1 cellular context compared by ENCODE assay signal in the genomic region with DNA sequence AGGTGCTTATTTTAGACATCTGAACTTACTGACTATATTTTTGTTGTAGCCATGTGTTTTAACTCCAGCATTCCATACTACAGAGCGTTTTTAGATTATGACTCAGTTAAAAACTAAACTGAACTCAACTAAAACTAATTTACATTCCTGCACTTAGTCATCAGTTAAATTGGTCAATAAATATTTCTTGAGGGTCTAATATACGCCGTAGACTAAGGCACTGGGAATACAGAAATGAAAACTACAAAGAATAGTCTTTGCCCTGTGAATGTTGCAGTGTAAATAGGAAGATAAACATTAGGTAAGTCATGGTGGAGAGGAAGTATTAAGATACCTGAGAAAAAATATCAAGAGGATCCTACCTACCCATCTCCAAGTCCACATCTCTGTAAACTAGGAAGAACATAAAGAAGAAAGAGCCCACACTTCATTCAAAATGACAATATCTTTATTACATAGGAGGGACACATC.
TF ChIP-seq lines count a peak whose summit lies in the region.

No MANE protein-coding gene starts in this region.

TF ChIP-seq in HepG2, 621 proteins besides CTCF, POLR2A, EP300 and RAD21 (continued from another document and continues in another):
- TF ChIP-seq, protein P1, sequence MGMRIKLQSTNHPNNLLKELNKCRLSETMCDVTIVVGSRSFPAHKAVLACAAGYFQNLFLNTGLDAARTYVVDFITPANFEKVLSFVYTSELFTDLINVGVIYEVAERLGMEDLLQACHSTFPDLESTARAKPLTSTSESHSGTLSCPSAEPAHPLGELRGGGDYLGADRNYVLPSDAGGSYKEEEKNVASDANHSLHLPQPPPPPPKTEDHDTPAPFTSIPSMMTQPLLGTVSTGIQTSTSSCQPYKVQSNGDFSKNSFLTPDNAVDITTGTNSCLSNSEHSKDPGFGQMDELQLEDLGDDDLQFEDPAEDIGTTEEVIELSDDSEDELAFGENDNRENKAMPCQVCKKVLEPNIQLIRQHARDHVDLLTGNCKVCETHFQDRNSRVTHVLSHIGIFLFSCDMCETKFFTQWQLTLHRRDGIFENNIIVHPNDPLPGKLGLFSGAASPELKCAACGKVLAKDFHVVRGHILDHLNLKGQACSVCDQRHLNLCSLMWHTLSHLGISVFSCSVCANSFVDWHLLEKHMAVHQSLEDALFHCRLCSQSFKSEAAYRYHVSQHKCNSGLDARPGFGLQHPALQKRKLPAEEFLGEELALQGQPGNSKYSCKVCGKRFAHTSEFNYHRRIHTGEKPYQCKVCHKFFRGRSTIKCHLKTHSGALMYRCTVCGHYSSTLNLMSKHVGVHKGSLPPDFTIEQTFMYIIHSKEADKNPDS (CRISPR knock-in tag; IDR thresholded peaks at IDR 0.05): peak; percentile 54; the same call in 1 of the 2 replicates
- 0 out of 2 replicates have a peak, but pooled peaks have one; percentile 45 for TF ChIP-seq ZBTB3 (CRISPR knock-in tag; IDR thresholded peaks at IDR 0.05; ENCODE audit: borderline replicate concordance, low read depth)
- TF ChIP-seq, protein P2, sequence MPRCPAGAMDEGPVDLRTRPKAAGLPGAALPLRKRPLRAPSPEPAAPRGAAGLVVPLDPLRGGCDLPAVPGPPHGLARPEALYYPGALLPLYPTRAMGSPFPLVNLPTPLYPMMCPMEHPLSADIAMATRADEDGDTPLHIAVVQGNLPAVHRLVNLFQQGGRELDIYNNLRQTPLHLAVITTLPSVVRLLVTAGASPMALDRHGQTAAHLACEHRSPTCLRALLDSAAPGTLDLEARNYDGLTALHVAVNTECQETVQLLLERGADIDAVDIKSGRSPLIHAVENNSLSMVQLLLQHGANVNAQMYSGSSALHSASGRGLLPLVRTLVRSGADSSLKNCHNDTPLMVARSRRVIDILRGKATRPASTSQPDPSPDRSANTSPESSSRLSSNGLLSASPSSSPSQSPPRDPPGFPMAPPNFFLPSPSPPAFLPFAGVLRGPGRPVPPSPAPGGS (CRISPR knock-in tag; IDR thresholded peaks at IDR 0.05): no peak
- peak; percentile 85 for TF ChIP-seq SAP130 (CRISPR knock-in tag; IDR thresholded peaks at IDR 0.05; ENCODE audit: low read depth)
- TF ChIP-seq, protein P3, sequence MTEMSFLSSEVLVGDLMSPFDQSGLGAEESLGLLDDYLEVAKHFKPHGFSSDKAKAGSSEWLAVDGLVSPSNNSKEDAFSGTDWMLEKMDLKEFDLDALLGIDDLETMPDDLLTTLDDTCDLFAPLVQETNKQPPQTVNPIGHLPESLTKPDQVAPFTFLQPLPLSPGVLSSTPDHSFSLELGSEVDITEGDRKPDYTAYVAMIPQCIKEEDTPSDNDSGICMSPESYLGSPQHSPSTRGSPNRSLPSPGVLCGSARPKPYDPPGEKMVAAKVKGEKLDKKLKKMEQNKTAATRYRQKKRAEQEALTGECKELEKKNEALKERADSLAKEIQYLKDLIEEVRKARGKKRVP (CRISPR knock-in tag; IDR thresholded peaks at IDR 0.05): peak in 1 of 2 experiments; percentile 79; a peak in 2 of 4 replicates
- TF ChIP-seq FOXK1 (CRISPR knock-in tag; IDR thresholded peaks at IDR 0.05; ENCODE audit: borderline replicate concordance, low read depth): peak; percentile 76
- no peak for TF ChIP-seq ZNF773 (CRISPR knock-in tag; IDR thresholded peaks at IDR 0.05; ENCODE audit: borderline replicate concordance)
- TF ChIP-seq ZNF124 (CRISPR knock-in tag; IDR thresholded peaks at IDR 0.05): peak; percentile 33; the same call in 1 of the 2 replicates
- TF ChIP-seq ZNF782 (CRISPR knock-in tag; IDR thresholded peaks at IDR 0.05; ENCODE audit: borderline replicate concordance): no peak
- peak; percentile 92 for TF ChIP-seq TEAD3 (CRISPR knock-in tag; optimal IDR thresholded peaks at IDR 0.05; ENCODE audit: borderline replicate concordance)
- TF ChIP-seq, protein P4, sequence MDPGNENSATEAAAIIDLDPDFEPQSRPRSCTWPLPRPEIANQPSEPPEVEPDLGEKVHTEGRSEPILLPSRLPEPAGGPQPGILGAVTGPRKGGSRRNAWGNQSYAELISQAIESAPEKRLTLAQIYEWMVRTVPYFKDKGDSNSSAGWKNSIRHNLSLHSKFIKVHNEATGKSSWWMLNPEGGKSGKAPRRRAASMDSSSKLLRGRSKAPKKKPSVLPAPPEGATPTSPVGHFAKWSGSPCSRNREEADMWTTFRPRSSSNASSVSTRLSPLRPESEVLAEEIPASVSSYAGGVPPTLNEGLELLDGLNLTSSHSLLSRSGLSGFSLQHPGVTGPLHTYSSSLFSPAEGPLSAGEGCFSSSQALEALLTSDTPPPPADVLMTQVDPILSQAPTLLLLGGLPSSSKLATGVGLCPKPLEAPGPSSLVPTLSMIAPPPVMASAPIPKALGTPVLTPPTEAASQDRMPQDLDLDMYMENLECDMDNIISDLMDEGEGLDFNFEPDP (CRISPR knock-in tag; conservative IDR thresholded peaks at IDR 0.05): no peak
- no peak for TF ChIP-seq SOX6 (IDR thresholded peaks at IDR 0.05)
- peak; percentile 62; the same call in 1 of the 2 replicates for TF ChIP-seq SOX6 (CRISPR knock-in tag; IDR thresholded peaks at IDR 0.05)
- TF ChIP-seq NBN (conservative IDR thresholded peaks at IDR 0.05): no peak
- TF ChIP-seq, protein P5, sequence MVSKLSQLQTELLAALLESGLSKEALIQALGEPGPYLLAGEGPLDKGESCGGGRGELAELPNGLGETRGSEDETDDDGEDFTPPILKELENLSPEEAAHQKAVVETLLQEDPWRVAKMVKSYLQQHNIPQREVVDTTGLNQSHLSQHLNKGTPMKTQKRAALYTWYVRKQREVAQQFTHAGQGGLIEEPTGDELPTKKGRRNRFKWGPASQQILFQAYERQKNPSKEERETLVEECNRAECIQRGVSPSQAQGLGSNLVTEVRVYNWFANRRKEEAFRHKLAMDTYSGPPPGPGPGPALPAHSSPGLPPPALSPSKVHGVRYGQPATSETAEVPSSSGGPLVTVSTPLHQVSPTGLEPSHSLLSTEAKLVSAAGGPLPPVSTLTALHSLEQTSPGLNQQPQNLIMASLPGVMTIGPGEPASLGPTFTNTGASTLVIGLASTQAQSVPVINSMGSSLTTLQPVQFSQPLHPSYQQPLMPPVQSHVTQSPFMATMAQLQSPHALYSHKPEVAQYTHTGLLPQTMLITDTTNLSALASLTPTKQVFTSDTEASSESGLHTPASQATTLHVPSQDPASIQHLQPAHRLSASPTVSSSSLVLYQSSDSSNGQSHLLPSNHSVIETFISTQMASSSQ (IDR thresholded peaks at IDR 0.05; ENCODE audit: low read depth): peak; percentile 70
- TF ChIP-seq, protein P5 (CRISPR knock-in tag; IDR thresholded peaks at IDR 0.05; ENCODE audit: borderline replicate concordance): peak; percentile 68; the same call in 1 of the 2 replicates
- TF ChIP-seq, protein P6, sequence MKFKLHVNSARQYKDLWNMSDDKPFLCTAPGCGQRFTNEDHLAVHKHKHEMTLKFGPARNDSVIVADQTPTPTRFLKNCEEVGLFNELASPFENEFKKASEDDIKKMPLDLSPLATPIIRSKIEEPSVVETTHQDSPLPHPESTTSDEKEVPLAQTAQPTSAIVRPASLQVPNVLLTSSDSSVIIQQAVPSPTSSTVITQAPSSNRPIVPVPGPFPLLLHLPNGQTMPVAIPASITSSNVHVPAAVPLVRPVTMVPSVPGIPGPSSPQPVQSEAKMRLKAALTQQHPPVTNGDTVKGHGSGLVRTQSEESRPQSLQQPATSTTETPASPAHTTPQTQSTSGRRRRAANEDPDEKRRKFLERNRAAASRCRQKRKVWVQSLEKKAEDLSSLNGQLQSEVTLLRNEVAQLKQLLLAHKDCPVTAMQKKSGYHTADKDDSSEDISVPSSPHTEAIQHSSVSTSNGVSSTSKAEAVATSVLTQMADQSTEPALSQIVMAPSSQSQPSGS (CRISPR knock-in tag; IDR thresholded peaks at IDR 0.05): peak; percentile 73
- peak; percentile 96 for TF ChIP-seq ISL2 (CRISPR knock-in tag; IDR thresholded peaks at IDR 0.05)
- TF ChIP-seq, protein P7, sequence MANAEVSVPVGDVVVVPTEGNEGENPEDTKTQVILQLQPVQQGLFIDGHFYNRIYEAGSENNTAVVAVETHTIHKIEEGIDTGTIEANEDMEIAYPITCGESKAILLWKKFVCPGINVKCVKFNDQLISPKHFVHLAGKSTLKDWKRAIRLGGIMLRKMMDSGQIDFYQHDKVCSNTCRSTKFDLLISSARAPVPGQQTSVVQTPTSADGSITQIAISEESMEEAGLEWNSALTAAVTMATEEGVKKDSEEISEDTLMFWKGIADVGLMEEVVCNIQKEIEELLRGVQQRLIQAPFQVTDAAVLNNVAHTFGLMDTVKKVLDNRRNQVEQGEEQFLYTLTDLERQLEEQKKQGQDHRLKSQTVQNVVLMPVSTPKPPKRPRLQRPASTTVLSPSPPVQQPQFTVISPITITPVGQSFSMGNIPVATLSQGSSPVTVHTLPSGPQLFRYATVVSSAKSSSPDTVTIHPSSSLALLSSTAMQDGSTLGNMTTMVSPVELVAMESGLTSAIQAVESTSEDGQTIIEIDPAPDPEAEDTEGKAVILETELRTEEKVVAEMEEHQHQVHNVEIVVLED (CRISPR knock-in tag; IDR thresholded peaks at IDR 0.05; ENCODE audit: borderline replicate concordance): no peak
- TF ChIP-seq ZNF256 (CRISPR knock-in tag; conservative IDR thresholded peaks at IDR 0.05): no peak
- TF ChIP-seq, protein P8, sequence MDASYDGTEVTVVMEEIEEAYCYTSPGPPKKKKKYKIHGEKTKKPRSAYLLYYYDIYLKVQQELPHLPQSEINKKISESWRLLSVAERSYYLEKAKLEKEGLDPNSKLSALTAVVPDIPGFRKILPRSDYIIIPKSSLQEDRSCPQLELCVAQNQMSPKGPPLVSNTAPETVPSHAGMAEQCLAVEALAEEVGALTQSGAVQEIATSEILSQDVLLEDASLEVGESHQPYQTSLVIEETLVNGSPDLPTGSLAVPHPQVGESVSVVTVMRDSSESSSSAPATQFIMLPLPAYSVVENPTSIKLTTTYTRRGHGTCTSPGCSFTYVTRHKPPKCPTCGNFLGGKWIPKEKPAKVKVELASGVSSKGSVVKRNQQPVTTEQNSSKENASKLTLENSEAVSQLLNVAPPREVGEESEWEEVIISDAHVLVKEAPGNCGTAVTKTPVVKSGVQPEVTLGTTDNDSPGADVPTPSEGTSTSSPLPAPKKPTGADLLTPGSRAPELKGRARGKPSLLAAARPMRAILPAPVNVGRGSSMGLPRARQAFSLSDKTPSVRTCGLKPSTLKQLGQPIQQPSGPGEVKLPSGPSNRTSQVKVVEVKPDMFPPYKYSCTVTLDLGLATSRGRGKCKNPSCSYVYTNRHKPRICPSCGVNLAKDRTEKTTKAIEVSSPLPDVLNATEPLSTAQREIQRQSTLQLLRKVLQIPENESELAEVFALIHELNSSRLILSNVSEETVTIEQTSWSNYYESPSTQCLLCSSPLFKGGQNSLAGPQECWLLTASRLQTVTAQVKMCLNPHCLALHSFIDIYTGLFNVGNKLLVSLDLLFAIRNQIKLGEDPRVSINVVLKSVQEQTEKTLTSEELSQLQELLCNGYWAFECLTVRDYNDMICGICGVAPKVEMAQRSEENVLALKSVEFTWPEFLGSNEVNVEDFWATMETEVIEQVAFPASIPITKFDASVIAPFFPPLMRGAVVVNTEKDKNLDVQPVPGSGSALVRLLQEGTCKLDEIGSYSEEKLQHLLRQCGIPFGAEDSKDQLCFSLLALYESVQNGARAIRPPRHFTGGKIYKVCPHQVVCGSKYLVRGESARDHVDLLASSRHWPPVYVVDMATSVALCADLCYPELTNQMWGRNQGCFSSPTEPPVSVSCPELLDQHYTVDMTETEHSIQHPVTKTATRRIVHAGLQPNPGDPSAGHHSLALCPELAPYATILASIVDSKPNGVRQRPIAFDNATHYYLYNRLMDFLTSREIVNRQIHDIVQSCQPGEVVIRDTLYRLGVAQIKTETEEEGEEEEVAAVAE (CRISPR knock-in tag; IDR thresholded peaks at IDR 0.05; ENCODE audit: borderline replicate concordance): 0 out of 2 replicates have a peak, but pooled peaks have one; percentile 23
- TF ChIP-seq ZBTB20 (CRISPR knock-in tag; IDR thresholded peaks at IDR 0.05; ENCODE audit: borderline replicate concordance, low read depth): peak; percentile 66; the same call in 1 of the 2 replicates
- TF ChIP-seq ARID2 (CRISPR knock-in tag; IDR thresholded peaks at IDR 0.05; ENCODE audit: borderline replicate concordance): no peak
- peak; percentile 88 for TF ChIP-seq FOXP1 (IDR thresholded peaks at IDR 0.05)
- TF ChIP-seq FOXP1 (CRISPR knock-in tag; IDR thresholded peaks at IDR 0.05): peak; percentile 94
